ENCODE assay signal across 30 cellular contexts in the genomic region with DNA sequence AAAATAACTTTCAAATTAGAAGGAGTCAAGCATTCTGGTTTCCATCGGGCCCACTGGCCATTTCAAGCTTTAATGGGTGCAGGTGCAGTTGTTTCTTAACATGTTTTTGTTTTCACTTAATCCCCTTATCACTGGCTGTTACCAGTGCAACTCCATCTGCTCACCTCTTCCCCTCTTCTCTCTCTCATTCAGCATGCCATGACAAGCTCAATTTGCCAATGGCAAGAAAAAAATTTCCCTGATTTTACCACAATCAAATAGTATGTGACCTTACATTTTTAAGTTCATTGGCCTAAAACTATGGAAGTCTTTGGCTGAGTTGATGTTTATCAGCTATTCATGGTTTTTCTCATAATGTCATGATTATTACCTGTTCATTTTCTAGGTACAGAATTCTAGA.
DNase-seq lines count a peak whose midpoint lies in the region; ATAC-seq and TF ChIP-seq lines count a peak whose summit lies in the region.
"Had no signal": no experiment of that assay in that cellular context is flagged by ENCODE, and none has a peak within 500 bp of the region (broad histone marks: within the 10 kb centered on the region; RNA-seq: fewer than 3 reads in every experiment).

No MANE protein-coding gene starts in this region.

- POLR2A ChIA-PET in MCF 10A (lab: Yijun Ruan, JAX): interaction anchor here (0.6 kb wide), 2 partner anchors 19 to 25 kb away, joined by 3 read pairs; no protein-coding TSS in a partner anchor

- BruUV-seq in MCF 10A (replicated peaks; lab: Mats Ljungman, UMichigan): no TSS peak

- no peak overlapping the region for H3K4me3 Mint-ChIP-seq in MCF 10A (ENCODE audit: unreplicated experiment)
- H3K4me3 Mint-ChIP-seq: CD14-positive monocyte; CD8-positive, alpha-beta memory T cell had no signal

- H3K27me3 Mint-ChIP-seq in MCF 10A (ENCODE audit: insufficient read depth, unreplicated experiment): no peaks in the 10 kb centered on the region

- H3K9me3 Mint-ChIP-seq in MCF 10A (ENCODE audit: unreplicated experiment): no peaks in the 10 kb centered on the region

- peak overlapping the region; percentile 58 for H3K27ac Mint-ChIP-seq in MCF 10A (ENCODE audit: low read depth, unreplicated experiment)
- H3K27ac Mint-ChIP-seq: CD14-positive monocyte had no signal

- intact Hi-C loops in MCF 10A (cut with micrococcal nuclease): loop anchor here (10.0 kb wide), 1 partner anchor 57 kb away; no protein-coding TSS in a partner anchor
- intact Hi-C loops in breast epithelium (cut with DNase I; ENCODE audit: low total_unique reads): no loop called here

- ATAC-seq in RWPE2 (ENCODE audit: low read depth) (no peak), HG03565 (IDR thresholded peaks at IDR 0.05; ENCODE audit: unreplicated experiment) (no peak), HG03442 (IDR thresholded peaks at IDR 0.05; ENCODE audit: unreplicated experiment) (no peak)
- ATAC-seq: GM12878, Panc1 had no signal

- TF ChIP-seq POLR2A in breast epithelium (IDR thresholded peaks at IDR 0.05): no peak

- no peak for TF ChIP-seq CTCF in MCF 10A (IDR thresholded peaks at IDR 0.05; ENCODE audit: unreplicated experiment)
- no peak for TF ChIP-seq CTCF in breast epithelium (IDR thresholded peaks at IDR 0.05)
- no peak for TF ChIP-seq CTCF in RWPE2 (IDR thresholded peaks at IDR 0.05; ENCODE audit: poor library complexity, severe bottlenecking)

- DNase-seq in DMS 273 (lab: John Stamatoyannopoulos, UW; ENCODE audit: unreplicated experiment) (peak; percentile 9), DMS 273 treated with DMSO at 0.1 percent for 48 hours (lab: John Stamatoyannopoulos, UW) (no peak), MCF 10A (ENCODE audit: unreplicated experiment) (no peak), breast epithelium (ENCODE audit: low spot score in 2 of 2) (no peak), RWPE2 (ENCODE audit: low spot score) (no peak), renal cortical epithelial cell (ENCODE audit: low read depth) (peak; percentile 1)
- DNase-seq: ACHN; BE2C; Calu3; CD8-positive, alpha-beta memory T cell; DMS53; GDM1; H7; KBM-7; MG63; NCI-H1417 treated with DMSO at 0.1 percent for 48 hours; NCI-H187 treated with DMSO at 0.1 percent for 48 hours; NCI-H2107; NCI-H510A; NCI-H774; SHP77 treated with DMSO at 0.1 percent for 48 hours; T-helper 1 cell had no signal

- H3K9me3 ChIP-seq in breast epithelium: no peaks in the 10 kb centered on the region
- H3K9me3 ChIP-seq in RWPE2 (ENCODE audit: severe bottlenecking): peaks cover 2% of the 10 kb centered on the region
- H3K9me3 ChIP-seq: BE2C, MG63 had no signal

- H3K27me3 ChIP-seq in breast epithelium (no peaks in the 10 kb centered on the region), RWPE2 (ENCODE audit: insufficient read depth, poor library complexity, severe bottlenecking) (no peaks in the 10 kb centered on the region)
- H3K27me3 ChIP-seq: BE2C, MG63 had no signal

- H3K36me3 ChIP-seq in breast epithelium: no peaks in the 10 kb centered on the region
- no peaks in the 10 kb centered on the region for H3K36me3 ChIP-seq in RWPE2 (ENCODE audit: low read depth)
- H3K36me3 ChIP-seq: BE2C, MG63 had no signal

- H3K27ac ChIP-seq in breast epithelium (no peak overlapping the region), RWPE2 (ENCODE audit: poor library complexity, severe bottlenecking) (peak overlapping the region; percentile 40)
- H3K27ac ChIP-seq: 22Rv1, GM23248, RWPE1 had no signal

- peaks cover 20% of the 10 kb centered on the region for H3K4me1 Mint-ChIP-seq in MCF 10A (ENCODE audit: insufficient read depth, unreplicated experiment)
- H3K4me1 Mint-ChIP-seq: CD14-positive monocyte; CD8-positive, alpha-beta memory T cell had no signal

- no peaks in the 10 kb centered on the region for H3K36me3 Mint-ChIP-seq in MCF 10A (ENCODE audit: insufficient read depth, unreplicated experiment)
- H3K36me3 Mint-ChIP-seq: CD14-positive monocyte had no signal

- CTCF ChIA-PET in MCF 10A (lab: Yijun Ruan, JAX): no interaction called here

- no peaks in the 10 kb centered on the region for H3K4me1 ChIP-seq in breast epithelium
- peaks cover 13% of the 10 kb centered on the region for H3K4me1 ChIP-seq in RWPE2 (ENCODE audit: insufficient read depth, poor library complexity, severe bottlenecking)
- H3K4me1 ChIP-seq: BE2C had no signal

- H3K4me3 ChIP-seq in breast epithelium (no peak overlapping the region), RWPE2 (ENCODE audit: severe bottlenecking) (no peak overlapping the region)
- H3K4me3 ChIP-seq: GM12878, GM23248, MG63 had no signal

Comparison
In these comparisons a context has a peak if more than half of its experiments do, and no peak if none do; other contexts are left out.
1. DNase-seq: peak in DMS 273 (single experiment) and renal cortical epithelial cell (single experiment); none in DMS 273 treated with DMSO at 0.1 percent for 48 hours (single experiment), MCF 10A (single experiment), breast epithelium (0 of 2) and RWPE2 (single experiment).